1 cellular context compared by ENCODE assay signal in the genomic region with DNA sequence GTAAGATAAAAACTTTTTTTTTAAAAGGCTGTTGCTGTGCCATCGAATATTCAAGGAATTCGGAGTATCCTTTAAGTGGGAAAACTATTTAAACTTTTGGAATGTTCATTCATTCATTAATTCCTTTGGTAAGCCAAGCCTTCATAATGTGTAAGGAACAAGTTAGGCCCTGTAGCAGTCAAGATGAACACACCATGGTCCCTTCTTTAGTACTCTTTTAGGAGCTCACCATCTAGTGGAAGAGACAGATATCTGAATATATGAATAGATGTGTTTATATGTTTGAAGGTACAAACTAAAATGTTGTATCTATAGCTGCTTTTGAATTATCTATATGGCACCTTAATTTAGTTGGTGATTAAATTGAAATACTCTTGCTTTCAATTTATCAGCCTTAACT.
A peak's percentile ranks its signal among the peaks of the same experiment; 100 is the strongest.
TF ChIP-seq lines count a peak whose summit lies in the region.

No MANE protein-coding gene starts in this region.

TF ChIP-seq in HepG2, 621 proteins besides CTCF, POLR2A, EP300 and RAD21:
- no peak for TF ChIP-seq ZSCAN30 (CRISPR knock-in tag; IDR thresholded peaks at IDR 0.05)
- peak; percentile 23; the same call in 1 of the 2 replicates for TF ChIP-seq STAG1 (CRISPR knock-in tag; IDR thresholded peaks at IDR 0.05)
